Comparison of ENCODE assay signal across 10 cellular contexts in the genomic region with DNA sequence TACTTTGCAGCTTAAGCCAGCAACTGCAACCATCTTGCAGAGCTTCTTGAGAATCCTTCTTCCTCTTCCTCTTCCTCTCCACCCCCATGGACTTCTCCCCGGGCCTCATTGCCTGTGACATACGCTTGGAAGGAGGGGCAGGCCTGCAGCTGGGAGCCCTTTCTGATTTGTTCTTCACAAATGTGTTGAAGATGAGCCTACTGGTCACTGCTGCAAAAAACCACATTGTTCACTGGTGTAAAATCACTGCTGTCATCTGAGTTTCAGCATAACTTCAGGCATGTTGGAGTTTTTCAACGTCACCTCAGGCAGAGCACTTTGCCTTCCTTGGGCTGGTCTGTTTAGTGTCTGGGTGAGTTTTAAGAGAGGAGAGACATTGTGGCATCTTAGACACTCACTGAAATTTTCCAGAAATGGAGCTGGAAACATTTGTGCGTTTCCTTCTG. TPM values are rescaled to one million over a fixed set of nuclear protein-coding genes. Genes with fewer than 3 reads are reported as not detected.
DNase-seq lines count a peak whose midpoint lies in the region; ATAC-seq and TF ChIP-seq lines count a peak whose summit lies in the region.
"Had no signal": no experiment of that assay in that cellular context is flagged by ENCODE, and none has a peak within 500 bp of the region (broad histone marks: within the 10 kb centered on the region; RNA-seq: fewer than 3 reads in every experiment).

No MANE protein-coding gene starts in this region.

- H3K27ac ChIP-seq in thyroid gland, result peak overlapping the region in 2 of 3 donors; percentile 34 to 67

- peaks cover 17 to 49% of the 10 kb centered on the region in 2 donors for H3K4me1 ChIP-seq in thyroid gland

- no peak for TF ChIP-seq POLR2A in thyroid gland (IDR thresholded peaks at IDR 0.05)

- 78 to 84% methylated on average over 4 of the region's 4 CpGs for WGBS in thyroid gland, 2 donors

- TF ChIP-seq CTCF in thyroid gland (IDR thresholded peaks at IDR 0.05), result no peak

- intact Hi-C loops in thyroid gland (cut with DNase I), result no loop called here

- no peak overlapping the region for H3K4me3 ChIP-seq in thyroid gland (replicated peaks in 1 of 3)

- no peaks in the 10 kb centered on the region for H3K27me3 ChIP-seq in thyroid gland

- DNase-seq in SIG-M5 treated with dmso at 0.1 percent for 504 hours (lab: John Stamatoyannopoulos, UW; ENCODE audit: unreplicated experiment) (peak; percentile 27), SIG-M5 (lab: John Stamatoyannopoulos, UW) (no peak), amniotic epithelial cell (ENCODE audit: low read depth) (peak; percentile 59), kidney tubule cell (ENCODE audit: low spot score) (peak; percentile 25), thyroid gland (no peak), NCI-H69 (lab: John Stamatoyannopoulos, UW) (no peak), COLO668 (lab: John Stamatoyannopoulos, UW; ENCODE audit: unreplicated experiment) (no peak)
- DNase-seq: activated naive CD8-positive, alpha-beta T cell treated with anti-CD3 and anti-CD28 coated beads, Interleukin-2, amount 10 ng/mL, durations not matched to agents 7 days and 5 days; NCI-H2029 had no signal

- H3K9me3 ChIP-seq in thyroid gland, result no peaks in the 10 kb centered on the region

- no peak for ATAC-seq in GM19467 (IDR thresholded peaks at IDR 0.05; ENCODE audit: unreplicated experiment)

- no peaks in the 10 kb centered on the region for H3K36me3 ChIP-seq in thyroid gland

RNA-seq across cellular contexts. Expression of a gene that starts 7.9 kb away (rescaled TPM):
- 100 to 1,000 TPM; 200 to 266 (median 232) TPM for total RNA-seq in thyroid gland

Comparison
In these comparisons a context has a peak if more than half of its experiments do, and no peak if none do; other contexts are left out.
1. DNase-seq: peak in SIG-M5 treated with dmso at 0.1 percent for 504 hours (single experiment), amniotic epithelial cell (single experiment) and kidney tubule cell (single experiment); none in SIG-M5 (single experiment), thyroid gland (0 of 2), NCI-H69 (single experiment) and COLO668 (single experiment).